Comparison of ENCODE assay signal across 7 cellular contexts in genomic region chr20:62239278-62239879, GRCh38. TPM values are rescaled to one million over a fixed set of nuclear protein-coding genes. Genes with fewer than 3 reads are reported as not detected.
DNase-seq lines count a peak whose midpoint lies in the region; ATAC-seq lines count a peak whose summit lies in the region.

No MANE protein-coding gene starts in this region.

- no peaks in the 10 kb centered on the region for H3K9me3 Mint-ChIP-seq in activated CD8-positive, alpha-beta T cell treated with anti-CD3 and anti-CD28 coated beads, Interleukin-2, amount 10 ng/mL, durations not matched to agents 7 days and 5 days (ENCODE audit: insufficient read depth)
- H3K9me3 Mint-ChIP-seq in stimulated activated naive CD8-positive, alpha-beta T cell treated with anti-CD3 and anti-CD28 coated beads, Interleukin-15, amount 100 ng/mL, for 72 hours, result no peaks in the 10 kb centered on the region

- no peaks in the 10 kb centered on the region for H3K9me3 ChIP-seq in iPS-18c (ENCODE audit: control insufficient read depth, insufficient read depth, low read length)

- peak overlapping the region; percentile 68 for H3K4me3 ChIP-seq in iPS-18c (ENCODE audit: insufficient read depth, low read depth, low read length)

- no peak for ATAC-seq in activated CD8-positive, alpha-beta T cell treated with anti-CD3 and anti-CD28 coated beads, Interleukin-2, amount 10 ng/mL, durations not matched to agents 7 days and 5 days
- ATAC-seq in stimulated activated naive CD8-positive, alpha-beta T cell treated with anti-CD3 and anti-CD28 coated beads, Interleukin-15, amount 100 ng/mL, for 72 hours, result no peak
- ATAC-seq in HG03432 (IDR thresholded peaks at IDR 0.05; ENCODE audit: unreplicated experiment), result no peak

- H3K27ac Mint-ChIP-seq in activated CD8-positive, alpha-beta T cell treated with anti-CD3 and anti-CD28 coated beads, Interleukin-2, amount 10 ng/mL, durations not matched to agents 7 days and 5 days, result peak overlapping the region; percentile 80
- peak overlapping the region; percentile 88 to 94 for H3K27ac Mint-ChIP-seq in stimulated activated naive CD8-positive, alpha-beta T cell treated with anti-CD3 and anti-CD28 coated beads, Interleukin-15, amount 100 ng/mL, for 72 hours

- no peaks in the 10 kb centered on the region for H3K27me3 Mint-ChIP-seq in activated CD8-positive, alpha-beta T cell treated with anti-CD3 and anti-CD28 coated beads, Interleukin-2, amount 10 ng/mL, durations not matched to agents 7 days and 5 days (ENCODE audit: low read depth)
- H3K27me3 Mint-ChIP-seq in stimulated activated naive CD8-positive, alpha-beta T cell treated with anti-CD3 and anti-CD28 coated beads, Interleukin-15, amount 100 ng/mL, for 72 hours, result peaks cover 6% of the 10 kb centered on the region

- POLR2A ChIA-PET in activated CD8-positive, alpha-beta T cell treated with anti-CD3 and anti-CD28 coated beads, Interleukin-2, amount 10 ng/mL, durations not matched to agents 7 days and 5 days (lab: Charles Lee), result interaction anchor here (0.6 kb wide), 1 partner anchor 35 kb away, joined by 4 read pairs; no protein-coding TSS in a partner anchor

- CTCF ChIA-PET in activated CD8-positive, alpha-beta T cell treated with anti-CD3 and anti-CD28 coated beads, Interleukin-2, amount 10 ng/mL, durations not matched to agents 7 days and 5 days (lab: Charles Lee), result no interaction called here

- peaks cover 4% of the 10 kb centered on the region for H3K36me3 Mint-ChIP-seq in activated CD8-positive, alpha-beta T cell treated with anti-CD3 and anti-CD28 coated beads, Interleukin-2, amount 10 ng/mL, durations not matched to agents 7 days and 5 days (ENCODE audit: low read depth)

- H3K4me1 Mint-ChIP-seq in activated CD8-positive, alpha-beta T cell treated with anti-CD3 and anti-CD28 coated beads, Interleukin-2, amount 10 ng/mL, durations not matched to agents 7 days and 5 days (ENCODE audit: low read depth), result peaks cover 37% of the 10 kb centered on the region
- H3K4me1 Mint-ChIP-seq in stimulated activated naive CD8-positive, alpha-beta T cell treated with anti-CD3 and anti-CD28 coated beads, Interleukin-15, amount 100 ng/mL, for 72 hours, result peaks cover 54% of the 10 kb centered on the region

- peak overlapping the region; percentile 78 for H3K4me3 Mint-ChIP-seq in activated CD8-positive, alpha-beta T cell treated with anti-CD3 and anti-CD28 coated beads, Interleukin-2, amount 10 ng/mL, durations not matched to agents 7 days and 5 days
- peak overlapping the region; percentile 83 to 86 for H3K4me3 Mint-ChIP-seq in stimulated activated naive CD8-positive, alpha-beta T cell treated with anti-CD3 and anti-CD28 coated beads, Interleukin-15, amount 100 ng/mL, for 72 hours

- DNase-seq in HT-29 (ENCODE audit: low spot score) (peak; percentile 40), NCI-H1048 (lab: John Stamatoyannopoulos, UW) (no peak), NCI-H510A treated with DMSO at 0.1 percent for 48 hours (lab: John Stamatoyannopoulos, UW) (no peak)
- DNase-seq in activated CD8-positive, alpha-beta T cell treated with anti-CD3 and anti-CD28 coated beads, Interleukin-2, amount 10 ng/mL, durations not matched to agents 7 days and 5 days, result no peak
- no peak for DNase-seq in stimulated activated naive CD8-positive, alpha-beta T cell treated with anti-CD3 and anti-CD28 coated beads, Interleukin-15, amount 100 ng/mL, for 72 hours

RNA-seq across cellular contexts. Expression of gene OSBPL2, which starts 1.1 kb away (rescaled TPM):
- 44.9 and 49.8 TPM in 2 replicates for total RNA-seq in HT-29 (2014; rRNA removed; shearing (Covaris generic))
- 10 to 100 TPM; 24.1 to 26.4 TPM for total RNA-seq in activated CD8-positive, alpha-beta T cell treated with anti-CD3 and anti-CD28 coated beads, Interleukin-2, amount 10 ng/mL, durations not matched to agents 7 days and 5 days

RNA-seq across cellular contexts. Expression of gene HRH3, which starts 19.3 kb away (rescaled TPM):
- not detected in 2 replicates for total RNA-seq in HT-29 (2014; rRNA removed; shearing (Covaris generic))
- not detected for total RNA-seq in activated CD8-positive, alpha-beta T cell treated with anti-CD3 and anti-CD28 coated beads, Interleukin-2, amount 10 ng/mL, durations not matched to agents 7 days and 5 days

RNA-seq across cellular contexts. Expression of gene MTG2, which starts 56.6 kb away (rescaled TPM):
- 41.9 and 44.2 TPM in 2 replicates for total RNA-seq in HT-29 (2014; rRNA removed; shearing (Covaris generic))
- 10 to 100 TPM; 31.7 to 34.4 TPM for total RNA-seq in activated CD8-positive, alpha-beta T cell treated with anti-CD3 and anti-CD28 coated beads, Interleukin-2, amount 10 ng/mL, durations not matched to agents 7 days and 5 days
